In genomic region chr3:179244874-179245273, GRCh38 we compare ENCODE assay signal across 14 cellular contexts. TPM values are rescaled to one million over a fixed set of nuclear protein-coding genes. Genes with fewer than 3 reads are reported as not detected.
DNase-seq lines count a peak whose midpoint lies in the region; ATAC-seq and TF ChIP-seq lines count a peak whose summit lies in the region.
"Had no signal": no experiment of that assay in that cellular context is flagged by ENCODE, and none has a peak within 500 bp of the region (broad histone marks: within the 10 kb centered on the region; RNA-seq: fewer than 3 reads in every experiment).

No MANE protein-coding gene starts in this region.

- H3K27ac Mint-ChIP-seq in WTC11 = peak overlapping the region; percentile 76
- peak overlapping the region; percentile 34 for H3K27ac Mint-ChIP-seq in endothelial cell (ENCODE audit: unreplicated experiment)
- H3K27ac Mint-ChIP-seq in stimulated activated naive B cell treated with anti-CD40 and anti-IgM and Interleukin-4, amounts not matched to agents 10 μg/mL and 1 μg/mL and 100 μg/mL, for 72 hours = peak overlapping the region; percentile 60
- no peak overlapping the region for H3K27ac Mint-ChIP-seq in T-helper 2 cell treated with Interferon-gamma antibody and Interleukin-4, amounts not matched to agents 5 μg/mL and 100 μg/mL, for 36 hours

- CTCF ChIA-PET in WTC11 (lab: Charles Lee) = no interaction called here

- H3K4me3 Mint-ChIP-seq in WTC11 = no peak overlapping the region
- no peak overlapping the region for H3K4me3 Mint-ChIP-seq in endothelial cell (ENCODE audit: unreplicated experiment)
- H3K4me3 Mint-ChIP-seq in stimulated activated naive B cell treated with anti-CD40 and anti-IgM and Interleukin-4, amounts not matched to agents 10 μg/mL and 1 μg/mL and 100 μg/mL, for 72 hours = no peak overlapping the region
- no peak overlapping the region for H3K4me3 Mint-ChIP-seq in T-helper 2 cell treated with Interferon-gamma antibody and Interleukin-4, amounts not matched to agents 5 μg/mL and 100 μg/mL, for 36 hours
- H3K4me3 Mint-ChIP-seq: CD4-positive, alpha-beta memory T cell had no signal

- no peak for ATAC-seq in WTC11
- no peak for ATAC-seq in stimulated activated naive B cell treated with anti-CD40 and anti-IgM and Interleukin-4, amounts not matched to agents 10 μg/mL and 1 μg/mL and 100 μg/mL, for 72 hours (replicated peaks)
- ATAC-seq: Right ventricle myocardium inferior had no signal

- H3K27me3 Mint-ChIP-seq in WTC11 (ENCODE audit: low read depth) (no peaks in the 10 kb centered on the region), endothelial cell (ENCODE audit: unreplicated experiment) (peaks cover 5% of the 10 kb centered on the region)
- no peaks in the 10 kb centered on the region for H3K27me3 Mint-ChIP-seq in stimulated activated naive B cell treated with anti-CD40 and anti-IgM and Interleukin-4, amounts not matched to agents 10 μg/mL and 1 μg/mL and 100 μg/mL, for 72 hours
- H3K27me3 Mint-ChIP-seq in T-helper 2 cell treated with Interferon-gamma antibody and Interleukin-4, amounts not matched to agents 5 μg/mL and 100 μg/mL, for 36 hours (ENCODE audit: low read depth) = no peaks in the 10 kb centered on the region
- H3K27me3 Mint-ChIP-seq: CD4-positive, alpha-beta memory T cell had no signal

- H3K36me3 Mint-ChIP-seq in WTC11 (peaks cover 7% of the 10 kb centered on the region), endothelial cell (ENCODE audit: low read depth, unreplicated experiment) (peaks cover 8% of the 10 kb centered on the region)
- peaks cover 9 to 13% of the 10 kb centered on the region in 2 donors for H3K36me3 Mint-ChIP-seq in stimulated activated naive B cell treated with anti-CD40 and anti-IgM and Interleukin-4, amounts not matched to agents 10 μg/mL and 1 μg/mL and 100 μg/mL, for 72 hours
- H3K36me3 Mint-ChIP-seq in T-helper 2 cell treated with Interferon-gamma antibody and Interleukin-4, amounts not matched to agents 5 μg/mL and 100 μg/mL, for 36 hours (ENCODE audit: low read depth) = peaks cover 1% of the 10 kb centered on the region

- TF ChIP-seq CTCF in WTC11 (IDR thresholded peaks at IDR 0.05) = no peak
- TF ChIP-seq CTCF in endothelial cell (IDR thresholded peaks at IDR 0.05; ENCODE audit: unreplicated experiment) = no peak

- POLR2A ChIA-PET in WTC11 (lab: Charles Lee) = interaction anchor here (0.7 kb wide), 1 partner anchor 22 kb away, joined by 8 read pairs; no protein-coding TSS in a partner anchor

- peak; percentile 16 for DNase-seq in GM03348 (ENCODE audit: low spot score)
- no peak for DNase-seq in WTC11 (ENCODE audit: low spot score)
- no peak for DNase-seq in endothelial cell (ENCODE audit: low spot score)
- DNase-seq in stimulated activated naive B cell treated with anti-CD40 and anti-IgM and Interleukin-4, amounts not matched to agents 10 μg/mL and 1 μg/mL and 100 μg/mL, for 72 hours = no peak
- DNase-seq in T-helper 2 cell treated with Interferon-gamma antibody and Interleukin-4, amounts not matched to agents 5 μg/mL and 100 μg/mL, for 36 hours (ENCODE audit: low spot score) = no peak
- DNase-seq in COLO829 (ENCODE audit: low spot score) = no peak
- no peak for DNase-seq in EL
- DNase-seq in activated CD4-positive, CD25-positive, alpha-beta regulatory T cell (lab: John Stamatoyannopoulos, UW) = no peak
- DNase-seq: Calu3; CD4-positive, alpha-beta memory T cell; GOT3; NCI-H1105; NCI-H2081 had no signal

- H3K4me1 Mint-ChIP-seq in WTC11 = peaks cover 6% of the 10 kb centered on the region
- H3K4me1 Mint-ChIP-seq in endothelial cell (ENCODE audit: unreplicated experiment) = no peaks in the 10 kb centered on the region
- no peaks in the 10 kb centered on the region for H3K4me1 Mint-ChIP-seq in stimulated activated naive B cell treated with anti-CD40 and anti-IgM and Interleukin-4, amounts not matched to agents 10 μg/mL and 1 μg/mL and 100 μg/mL, for 72 hours
- H3K4me1 Mint-ChIP-seq in T-helper 2 cell treated with Interferon-gamma antibody and Interleukin-4, amounts not matched to agents 5 μg/mL and 100 μg/mL, for 36 hours (ENCODE audit: low read depth) = no peaks in the 10 kb centered on the region
- H3K4me1 Mint-ChIP-seq: CD4-positive, alpha-beta memory T cell had no signal

- no peaks in the 10 kb centered on the region for H3K9me3 Mint-ChIP-seq in WTC11
- H3K9me3 Mint-ChIP-seq in endothelial cell (ENCODE audit: unreplicated experiment) = no peaks in the 10 kb centered on the region
- H3K9me3 Mint-ChIP-seq in stimulated activated naive B cell treated with anti-CD40 and anti-IgM and Interleukin-4, amounts not matched to agents 10 μg/mL and 1 μg/mL and 100 μg/mL, for 72 hours = no peaks in the 10 kb centered on the region
- H3K9me3 Mint-ChIP-seq in T-helper 2 cell treated with Interferon-gamma antibody and Interleukin-4, amounts not matched to agents 5 μg/mL and 100 μg/mL, for 36 hours = no peaks in the 10 kb centered on the region
- H3K9me3 Mint-ChIP-seq: CD4-positive, alpha-beta memory T cell had no signal

TF ChIP-seq in WTC11, 78 proteins besides CTCF, POLR2A, EP300 and RAD21:
- TF ChIP-seq ZNF512 (CRISPR knock-in tag; IDR thresholded peaks at IDR 0.05; ENCODE audit: borderline replicate concordance) = no peak
- no peak for TF ChIP-seq HMGXB4 (CRISPR knock-in tag; IDR thresholded peaks at IDR 0.05)
- TF ChIP-seq MYBL2 (CRISPR knock-in tag; IDR thresholded peaks at IDR 0.05) = no peak
- no peak for TF ChIP-seq NR3C1 (CRISPR knock-in tag; conservative IDR thresholded peaks at IDR 0.05; ENCODE audit: low read depth)
- no peak for TF ChIP-seq ZNF232 (CRISPR knock-in tag; IDR thresholded peaks at IDR 0.05)
- TF ChIP-seq, protein P1, sequence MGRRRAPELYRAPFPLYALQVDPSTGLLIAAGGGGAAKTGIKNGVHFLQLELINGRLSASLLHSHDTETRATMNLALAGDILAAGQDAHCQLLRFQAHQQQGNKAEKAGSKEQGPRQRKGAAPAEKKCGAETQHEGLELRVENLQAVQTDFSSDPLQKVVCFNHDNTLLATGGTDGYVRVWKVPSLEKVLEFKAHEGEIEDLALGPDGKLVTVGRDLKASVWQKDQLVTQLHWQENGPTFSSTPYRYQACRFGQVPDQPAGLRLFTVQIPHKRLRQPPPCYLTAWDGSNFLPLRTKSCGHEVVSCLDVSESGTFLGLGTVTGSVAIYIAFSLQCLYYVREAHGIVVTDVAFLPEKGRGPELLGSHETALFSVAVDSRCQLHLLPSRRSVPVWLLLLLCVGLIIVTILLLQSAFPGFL (CRISPR knock-in tag; IDR thresholded peaks at IDR 0.05; ENCODE audit: borderline replicate concordance) = no peak
- no peak for TF ChIP-seq ATF1 (CRISPR knock-in tag; IDR thresholded peaks at IDR 0.05)
- TF ChIP-seq RELA (CRISPR knock-in tag; IDR thresholded peaks at IDR 0.05; ENCODE audit: borderline replicate concordance) = no peak

RNA-seq across cellular contexts. Expression of gene KCNMB3, which starts 6.0 kb away (rescaled TPM):
- total RNA-seq in WTC11 (2021) (1.7 to 2.3 TPM (median 2.2 TPM) in 3 replicates), endothelial cell (ENCODE audit: unreplicated experiment) (3.8 TPM)
